In genomic region chr1:15103906-15104305, GRCh38 we compare ENCODE assay signal across 22 cellular contexts. TPM values are rescaled to one million over a fixed set of nuclear protein-coding genes. Genes with fewer than 3 reads are reported as not detected.
A peak's percentile ranks its signal among the peaks of the same experiment; 100 is the strongest.
DNase-seq lines count a peak whose midpoint lies in the region; ATAC-seq and TF ChIP-seq lines count a peak whose summit lies in the region.
"Had no signal": no experiment of that assay in that cellular context is flagged by ENCODE, and none has a peak within 500 bp of the region (broad histone marks: within the 10 kb centered on the region; RNA-seq: fewer than 3 reads in every experiment).

No MANE protein-coding gene starts in this region.

- H3K27me3 ChIP-seq in right atrium auricular region = no peaks in the 10 kb centered on the region
- H3K27me3 ChIP-seq: BE2C, BLaER1 had no signal

- CTCF ChIA-PET in WTC11 (lab: Charles Lee) = no interaction called here
- CTCF ChIA-PET in RWPE1 (lab: Yijun Ruan, JAX) = no interaction called here

- no peaks in the 10 kb centered on the region for H3K36me3 ChIP-seq in right atrium auricular region
- H3K36me3 ChIP-seq: BE2C, BLaER1 had no signal

- no peaks in the 10 kb centered on the region for H3K36me3 Mint-ChIP-seq in WTC11
- H3K36me3 Mint-ChIP-seq: CD14-positive monocyte; CD4-positive, alpha-beta memory T cell; CD4-positive, CD25-positive, alpha-beta regulatory T cell; CD8-positive, alpha-beta memory T cell had no signal

- ATAC-seq in Right ventricle myocardium inferior (peak; percentile 16), WTC11 (no peak)

- H3K4me3 ChIP-seq in right atrium auricular region = no peak overlapping the region
- H3K4me3 ChIP-seq: BLaER1 had no signal

- no peaks in the 10 kb centered on the region for H3K4me1 ChIP-seq in right atrium auricular region
- H3K4me1 ChIP-seq: BE2C had no signal

- no peak for DNase-seq in Right ventricle myocardium inferior (ENCODE audit: missing footprints)
- no peak for DNase-seq in right atrium auricular region (ENCODE audit: low spot score)
- DNase-seq in G401 (ENCODE audit: low spot score) = peak; percentile 48
- peak; percentile 45 for DNase-seq in cerebellum (ENCODE audit: low spot score)
- no peak for DNase-seq in WTC11 (ENCODE audit: low spot score)
- no peak for DNase-seq in RWPE1 (ENCODE audit: low spot score)
- DNase-seq: 8988T; ACHN; BE2C; CD4-positive, alpha-beta memory T cell; CD4-positive, CD25-positive, alpha-beta regulatory T cell; COR-L47; DMS 273 treated with DMSO at 0.1 percent for 48 hours; DMS153; DMS53; DMS79; DND-41; EL; GF-D8 had no signal

- in situ Hi-C loops in G401 (cut with HindIII; ENCODE audit: low sequenced_read_pairs) = no loop called here

- POLR2A ChIA-PET in WTC11 (lab: Charles Lee) = no interaction called here
- POLR2A ChIA-PET in RWPE1 (lab: Yijun Ruan, JAX; ENCODE audit: low non-redundant PET) = no interaction called here

- H3K4me3 Mint-ChIP-seq in WTC11 = no peak overlapping the region
- H3K4me3 Mint-ChIP-seq: CD4-positive, alpha-beta memory T cell; CD4-positive, CD25-positive, alpha-beta regulatory T cell; CD8-positive, alpha-beta memory T cell had no signal

- no peak for TF ChIP-seq CTCF in right atrium auricular region (IDR thresholded peaks at IDR 0.05)
- no peak for TF ChIP-seq CTCF in WTC11 (IDR thresholded peaks at IDR 0.05)
- no peak for TF ChIP-seq CTCF in RWPE1 (conservative IDR thresholded peaks at IDR 0.05; ENCODE audit: low read depth)

- no peaks in the 10 kb centered on the region for H3K9me3 Mint-ChIP-seq in WTC11

- intact Hi-C loops in Right ventricle myocardium inferior (cut with DNase I) = no loop called here

- no peaks in the 10 kb centered on the region for H3K9me3 ChIP-seq in right atrium auricular region
- H3K9me3 ChIP-seq: BE2C had no signal

- H3K27me3 Mint-ChIP-seq in WTC11 (ENCODE audit: low read depth) = peaks cover 25% of the 10 kb centered on the region

- H3K27ac Mint-ChIP-seq in WTC11 = no peak overlapping the region
- H3K27ac Mint-ChIP-seq: CD4-positive, CD25-positive, alpha-beta regulatory T cell; CD8-positive, alpha-beta memory T cell had no signal

- H3K4me1 Mint-ChIP-seq in WTC11 = peaks cover 47% of the 10 kb centered on the region

- no peak overlapping the region for H3K27ac ChIP-seq in right atrium auricular region
- no peak overlapping the region for H3K27ac ChIP-seq in RWPE1
- H3K27ac ChIP-seq: BLaER1 had no signal

TF ChIP-seq in WTC11, 78 proteins besides CTCF, POLR2A, EP300 and RAD21:
- TF ChIP-seq FOXJ3 (CRISPR knock-in tag; IDR thresholded peaks at IDR 0.05; ENCODE audit: borderline replicate concordance) = no peak
- TF ChIP-seq PRRX2 (CRISPR knock-in tag; IDR thresholded peaks at IDR 0.05) = no peak
- TF ChIP-seq JAZF1 (CRISPR knock-in tag; IDR thresholded peaks at IDR 0.05) = no peak
- no peak for TF ChIP-seq NR3C1 (CRISPR knock-in tag; conservative IDR thresholded peaks at IDR 0.05; ENCODE audit: low read depth)
- TF ChIP-seq MAX (CRISPR knock-in tag; IDR thresholded peaks at IDR 0.05) = no peak
- no peak for TF ChIP-seq NFATC4 (CRISPR knock-in tag; IDR thresholded peaks at IDR 0.05)
- no peak for TF ChIP-seq ZNF263 (CRISPR knock-in tag; IDR thresholded peaks at IDR 0.05; ENCODE audit: low read depth)

RNA-seq across cellular contexts. Expression of gene TMEM51, which starts 49.6 kb away (rescaled TPM):
- 4.7 TPM for total RNA-seq in Right ventricle myocardium inferior
- total RNA-seq in right atrium auricular region = 1 to 10 TPM; 3.2 to 6.6 TPM
- 25.0 and 25.2 TPM in 2 replicates for total RNA-seq in G401 (2014; rRNA removed; shearing (Covaris generic))
- total RNA-seq in cerebellum = 4.7 TPM
- 9.2 to 10.4 TPM (median 9.4 TPM) in 3 replicates for total RNA-seq in WTC11 (2021)
- total RNA-seq: CD4-positive, CD25-positive, alpha-beta regulatory T cell had no signal

Comparison
In these comparisons a context has a peak if more than half of its experiments do, and no peak if none do; other contexts are left out.
1. DNase-seq: peak in G401 (single experiment) and cerebellum (single experiment); none in Right ventricle myocardium inferior (single experiment), right atrium auricular region (single experiment), WTC11 (single experiment) and RWPE1 (single experiment).